Comparison of ENCODE assay signal across 1 cellular context in genomic region chr10:63114031-63114814, GRCh38.
TF ChIP-seq lines count a peak whose summit lies in the region.

No MANE protein-coding gene starts in this region.

TF ChIP-seq in K562, 482 proteins besides CTCF, POLR2A, EP300 and RAD21 (continued from another document):
- TF ChIP-seq ZNF318 (IDR thresholded peaks at IDR 0.05; ENCODE audit: borderline replicate concordance in 1 of 2, low read depth in 1 of 2) (peak in 1 of 2 experiments; percentile 46; a peak in 1 of 4 replicates), ZKSCAN8 (CRISPR knock-in tag; IDR thresholded peaks at IDR 0.05) (peak; percentile 50; the same call in 1 of the 2 replicates), EP400 (IDR thresholded peaks at IDR 0.05) (peak; percentile 43), ZEB2 (IDR thresholded peaks at IDR 0.05) (0 out of 2 replicates have a peak, but pooled peaks have one; percentile 28), U2AF2 (optimal IDR thresholded peaks at IDR 0.05; ENCODE audit: low read depth, low read length) (no peak), JUN (IDR thresholded peaks at IDR 0.05; ENCODE audit: borderline replicate concordance, low read depth, low read length) (peak; percentile 75), JUN (CRISPR knock-in tag; IDR thresholded peaks at IDR 0.05; ENCODE audit: borderline replicate concordance) (no peak), PYGO2 (tag; IDR thresholded peaks at IDR 0.05) (peak; percentile 54; the same call in 1 of the 2 replicates), KLF1 (tag; IDR thresholded peaks at IDR 0.05) (no peak), LEF1 (IDR thresholded peaks at IDR 0.05) (peak; percentile 50; the same call in 1 of the 2 replicates), PKNOX1 (IDR thresholded peaks at IDR 0.05) (0 out of 2 replicates have a peak, but pooled peaks have one; percentile 20), ZNF311 (CRISPR knock-in tag; IDR thresholded peaks at IDR 0.05) (peak; percentile 76), POLR2H (tag; IDR thresholded peaks at IDR 0.05; ENCODE audit: low read depth) (peak; percentile 49; the same call in 1 of the 2 replicates), ATF7 (IDR thresholded peaks at IDR 0.05) (peak; percentile 89), SMARCA4 (IDR thresholded peaks at IDR 0.05) (peak; percentile 65; the same call in 1 of the 2 replicates), FOXA3 (CRISPR knock-in tag; conservative IDR thresholded peaks at IDR 0.05 in 1 of 2, IDR thresholded peaks at IDR 0.05 in 1 of 2) (peak in 1 of 2 experiments; percentile 70; a peak in 2 of 4 replicates), RB1 (IDR thresholded peaks at IDR 0.05; ENCODE audit: low read depth) (no peak), HNRNPLL (IDR thresholded peaks at IDR 0.05; ENCODE audit: low read depth, low read length, poor library complexity, severe bottlenecking) (no peak), MEIS2 (IDR thresholded peaks at IDR 0.05; ENCODE audit: partially characterized antibody) (peak; percentile 54), DMBX1 (CRISPR knock-in tag; IDR thresholded peaks at IDR 0.05; ENCODE audit: borderline replicate concordance) (peak; percentile 90; the same call in 1 of the 2 replicates), SMAD3 (CRISPR knock-in tag; conservative IDR thresholded peaks at IDR 0.05) (no peak), CXXC5 (CRISPR knock-in tag; IDR thresholded peaks at IDR 0.05) (peak; percentile 69), FOXK2 (conservative IDR thresholded peaks at IDR 0.05 in 1 of 2, IDR thresholded peaks at IDR 0.05 in 1 of 2; ENCODE audit: low read depth in 2 of 2) (peak; percentile 78 to 84; a peak in 3 of 4 replicates), PTRF (tag; IDR thresholded peaks at IDR 0.05) (0 out of 2 replicates have a peak, but pooled peaks have one; percentile 20), IRF9 (tag; IDR thresholded peaks at IDR 0.05) (peak; percentile 84; the same call in 1 of the 2 replicates), ZNF668 (CRISPR knock-in tag; IDR thresholded peaks at IDR 0.05) (peak; percentile 79; the same call in 1 of the 2 replicates), BMI1 (IDR thresholded peaks at IDR 0.05; ENCODE audit: low read length) (no peak), JUND (IDR thresholded peaks at IDR 0.05; ENCODE audit: borderline replicate concordance, low read depth, low read length) (peak; percentile 88), JUND (tag; IDR thresholded peaks at IDR 0.05; ENCODE audit: borderline replicate concordance, low read depth, low read length) (peak; percentile 64; the same call in 2 of the 3 replicates), RHOXF2B (CRISPR knock-in tag; conservative IDR thresholded peaks at IDR 0.05) (0 out of 2 replicates have a peak, but pooled peaks have one; percentile 38), MYC (IDR thresholded peaks at IDR 0.05; ENCODE audit: low read depth, low read length) (0 out of 2 replicates have a peak, but pooled peaks have one; percentile 19), MYC (CRISPR knock-in tag; IDR thresholded peaks at IDR 0.05; ENCODE audit: borderline replicate concordance, low read depth) (no peak), NFRKB (IDR thresholded peaks at IDR 0.05; ENCODE audit: low read depth) (peak; percentile 35; the same call in 1 of the 2 replicates), ZSCAN32 (CRISPR knock-in tag; IDR thresholded peaks at IDR 0.05) (peak; percentile 92), HSF4 (CRISPR knock-in tag; IDR thresholded peaks at IDR 0.05; ENCODE audit: borderline replicate concordance) (peak; percentile 56; the same call in 1 of the 2 replicates), ZNF589 (CRISPR knock-in tag; IDR thresholded peaks at IDR 0.05; ENCODE audit: low read depth) (peak; percentile 94)
- TF ChIP-seq, protein P1, sequence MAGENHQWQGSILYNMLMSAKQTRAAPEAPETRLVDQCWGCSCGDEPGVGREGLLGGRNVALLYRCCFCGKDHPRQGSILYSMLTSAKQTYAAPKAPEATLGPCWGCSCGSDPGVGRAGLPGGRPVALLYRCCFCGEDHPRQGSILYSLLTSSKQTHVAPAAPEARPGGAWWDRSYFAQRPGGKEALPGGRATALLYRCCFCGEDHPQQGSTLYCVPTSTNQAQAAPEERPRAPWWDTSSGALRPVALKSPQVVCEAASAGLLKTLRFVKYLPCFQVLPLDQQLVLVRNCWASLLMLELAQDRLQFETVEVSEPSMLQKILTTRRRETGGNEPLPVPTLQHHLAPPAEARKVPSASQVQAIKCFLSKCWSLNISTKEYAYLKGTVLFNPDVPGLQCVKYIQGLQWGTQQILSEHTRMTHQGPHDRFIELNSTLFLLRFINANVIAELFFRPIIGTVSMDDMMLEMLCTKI (IDR thresholded peaks at IDR 0.05; ENCODE audit: partially characterized antibody) = no peak
- TF ChIP-seq, protein P2, sequence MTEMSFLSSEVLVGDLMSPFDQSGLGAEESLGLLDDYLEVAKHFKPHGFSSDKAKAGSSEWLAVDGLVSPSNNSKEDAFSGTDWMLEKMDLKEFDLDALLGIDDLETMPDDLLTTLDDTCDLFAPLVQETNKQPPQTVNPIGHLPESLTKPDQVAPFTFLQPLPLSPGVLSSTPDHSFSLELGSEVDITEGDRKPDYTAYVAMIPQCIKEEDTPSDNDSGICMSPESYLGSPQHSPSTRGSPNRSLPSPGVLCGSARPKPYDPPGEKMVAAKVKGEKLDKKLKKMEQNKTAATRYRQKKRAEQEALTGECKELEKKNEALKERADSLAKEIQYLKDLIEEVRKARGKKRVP (CRISPR knock-in tag; IDR thresholded peaks at IDR 0.05) = peak; percentile 93
- TF ChIP-seq, protein P3, sequence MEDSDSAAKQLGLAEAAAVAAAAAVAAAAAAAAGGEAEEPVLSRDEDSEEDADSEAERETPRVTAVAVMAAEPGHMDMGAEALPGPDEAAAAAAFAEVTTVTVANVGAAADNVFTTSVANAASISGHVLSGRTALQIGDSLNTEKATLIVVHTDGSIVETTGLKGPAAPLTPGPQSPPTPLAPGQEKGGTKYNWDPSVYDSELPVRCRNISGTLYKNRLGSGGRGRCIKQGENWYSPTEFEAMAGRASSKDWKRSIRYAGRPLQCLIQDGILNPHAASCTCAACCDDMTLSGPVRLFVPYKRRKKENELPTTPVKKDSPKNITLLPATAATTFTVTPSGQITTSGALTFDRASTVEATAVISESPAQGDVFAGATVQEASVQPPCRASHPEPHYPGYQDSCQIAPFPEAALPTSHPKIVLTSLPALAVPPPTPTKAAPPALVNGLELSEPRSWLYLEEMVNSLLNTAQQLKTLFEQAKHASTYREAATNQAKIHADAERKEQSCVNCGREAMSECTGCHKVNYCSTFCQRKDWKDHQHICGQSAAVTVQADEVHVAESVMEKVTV (CRISPR knock-in tag; IDR thresholded peaks at IDR 0.05) = 0 out of 2 replicates have a peak, but pooled peaks have one; percentile 3
- TF ChIP-seq, protein P4, sequence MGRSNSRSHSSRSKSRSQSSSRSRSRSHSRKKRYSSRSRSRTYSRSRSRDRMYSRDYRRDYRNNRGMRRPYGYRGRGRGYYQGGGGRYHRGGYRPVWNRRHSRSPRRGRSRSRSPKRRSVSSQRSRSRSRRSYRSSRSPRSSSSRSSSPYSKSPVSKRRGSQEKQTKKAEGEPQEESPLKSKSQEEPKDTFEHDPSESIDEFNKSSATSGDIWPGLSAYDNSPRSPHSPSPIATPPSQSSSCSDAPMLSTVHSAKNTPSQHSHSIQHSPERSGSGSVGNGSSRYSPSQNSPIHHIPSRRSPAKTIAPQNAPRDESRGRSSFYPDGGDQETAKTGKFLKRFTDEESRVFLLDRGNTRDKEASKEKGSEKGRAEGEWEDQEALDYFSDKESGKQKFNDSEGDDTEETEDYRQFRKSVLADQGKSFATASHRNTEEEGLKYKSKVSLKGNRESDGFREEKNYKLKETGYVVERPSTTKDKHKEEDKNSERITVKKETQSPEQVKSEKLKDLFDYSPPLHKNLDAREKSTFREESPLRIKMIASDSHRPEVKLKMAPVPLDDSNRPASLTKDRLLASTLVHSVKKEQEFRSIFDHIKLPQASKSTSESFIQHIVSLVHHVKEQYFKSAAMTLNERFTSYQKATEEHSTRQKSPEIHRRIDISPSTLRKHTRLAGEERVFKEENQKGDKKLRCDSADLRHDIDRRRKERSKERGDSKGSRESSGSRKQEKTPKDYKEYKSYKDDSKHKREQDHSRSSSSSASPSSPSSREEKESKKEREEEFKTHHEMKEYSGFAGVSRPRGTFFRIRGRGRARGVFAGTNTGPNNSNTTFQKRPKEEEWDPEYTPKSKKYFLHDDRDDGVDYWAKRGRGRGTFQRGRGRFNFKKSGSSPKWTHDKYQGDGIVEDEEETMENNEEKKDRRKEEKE (IDR thresholded peaks at IDR 0.05; ENCODE audit: borderline replicate concordance in 1 of 2, control insufficient read depth in 1 of 2, low read depth in 2 of 2, low read length in 1 of 2) = no peak
